ENCODE assay signal across 8 cellular contexts in genomic region chr9:131635912-131636311, GRCh38.
DNase-seq lines count a peak whose midpoint lies in the region; ATAC-seq, FAIRE-seq and TF ChIP-seq lines count a peak whose summit lies in the region.

No MANE protein-coding gene starts in this region.

- TF ChIP-seq POLR2A in HepG2 (IDR thresholded peaks at IDR 0.05; ENCODE audit: insufficient read depth in 1 of 2, low read depth in 2 of 2, low read length in 2 of 2): no peak
- no peak for TF ChIP-seq POLR2A in vagina (IDR thresholded peaks at IDR 0.05)

- in situ Hi-C loops in HepG2 (cut with HindIII; ENCODE audit: extremely low pct_ligation_motif_present, low pct_unique_long_range_greater_than_20kb): no loop called here
- in situ Hi-C loops in GM13977 (cut with MboI; ENCODE audit: low pct_unique_long_range_greater_than_20kb, low sequenced_read_pairs, unreplicated experiment): no loop called here

- intact Hi-C loops in HepG2 (cut with micrococcal nuclease; ENCODE audit: unreplicated experiment): loop anchor here (1.0 kb wide), 1 partner anchor 99 kb away; no protein-coding TSS in a partner anchor
- intact Hi-C loops in vagina (cut with DNase I): no loop called here

- H3K4me1 Mint-ChIP-seq in natural killer cell treated with Interleukin-12 subunit alpha and Interleukin-12 subunit beta and Interleukin-15 and Interleukin-18, amount 100 ng/mL, for 72 hours (ENCODE audit: low read depth in 2 of 2): peaks cover 34 to 42% of the 10 kb centered on the region in 2 donors

- H3K36me3 ChIP-seq in liver (ENCODE audit: control insufficient read depth in 4 of 4, insufficient read depth in 3 of 4, low read depth in 1 of 4, low read length in 3 of 4): peaks cover 0 to 14% (median 9%) of the 10 kb centered on the region in 4 donors
- H3K36me3 ChIP-seq in HepG2 (replicated peaks in 1 of 2; ENCODE audit: control insufficient read depth in 1 of 2, insufficient read depth in 2 of 2, low read length in 2 of 2): peaks cover 13 to 26% of the 10 kb centered on the region in 2 experiments; a peak in 4 of 5 replicates
- H3K36me3 ChIP-seq in effector memory CD4-positive, alpha-beta T cell (ENCODE audit: control insufficient read depth, insufficient read depth, low read length): peaks cover 55% of the 10 kb centered on the region
- H3K36me3 ChIP-seq in vagina: peaks cover 0 to 9% of the 10 kb centered on the region in 2 donors

- DNase-seq in HepG2 (ENCODE audit: low spot score) (no peak), vagina (ENCODE audit: extremely low spot score in 2 of 2) (no peak), NCI-H1930 (lab: John Stamatoyannopoulos, UW) (no peak), midbrain (lab: John Stamatoyannopoulos, UW) (no peak), GM13977 (ENCODE audit: low spot score) (no peak)
- DNase-seq in effector memory CD4-positive, alpha-beta T cell: no peak
- no peak for DNase-seq in natural killer cell treated with Interleukin-12 subunit alpha and Interleukin-12 subunit beta and Interleukin-15 and Interleukin-18, amount 100 ng/mL, for 72 hours (ENCODE audit: low spot score)

- H3K9me3 Mint-ChIP-seq in natural killer cell treated with Interleukin-12 subunit alpha and Interleukin-12 subunit beta and Interleukin-15 and Interleukin-18, amount 100 ng/mL, for 72 hours: no peaks in the 10 kb centered on the region

- peak overlapping the region; percentile 9 to 45 for H3K27ac ChIP-seq in liver (ENCODE audit: low read depth in 1 of 2, low read length in 2 of 2)
- H3K27ac ChIP-seq in HepG2 (ENCODE audit: extremely low read length, insufficient read depth, low read length): no peak overlapping the region
- peak overlapping the region; percentile 76 for H3K27ac ChIP-seq in effector memory CD4-positive, alpha-beta T cell (ENCODE audit: insufficient read depth, low read length, poor library complexity, severe bottlenecking)
- peak overlapping the region; percentile 90 for H3K27ac ChIP-seq in vagina

- TF ChIP-seq RAD21 in liver (IDR thresholded peaks at IDR 0.05) (no peak), HepG2 (CRISPR knock-in tag; IDR thresholded peaks at IDR 0.05) (no peak)

- H3K4me3 ChIP-seq in liver (ENCODE audit: low read depth in 1 of 3, low read length in 3 of 3) (no peak overlapping the region), HepG2 (replicated peaks in 1 of 3; ENCODE audit: insufficient read depth in 1 of 3, low read depth in 2 of 3, low read length in 3 of 3) (no peak overlapping the region), vagina (no peak overlapping the region)
- H3K4me3 ChIP-seq in effector memory CD4-positive, alpha-beta T cell (ENCODE audit: insufficient read depth, low read depth, low read length, poor library complexity, severe bottlenecking): no peak overlapping the region

- H3K27ac Mint-ChIP-seq in natural killer cell treated with Interleukin-12 subunit alpha and Interleukin-12 subunit beta and Interleukin-15 and Interleukin-18, amount 100 ng/mL, for 72 hours: peak overlapping the region; percentile 74 to 83

- H3K9ac ChIP-seq in liver (ENCODE audit: low read depth in 1 of 2, low read length in 2 of 2): peak overlapping the region in 1 of 2 donors; percentile 33
- no peak overlapping the region for H3K9ac ChIP-seq in HepG2 (ENCODE audit: insufficient read depth, low read depth, low read length)

- 80% methylated on average over 5 of the region's 5 CpGs for whole genome bisulfite sequencing in liver
- 89% methylated on average over 5 of the region's 5 CpGs for WGBS in HepG2 (ENCODE audit: low lambda C conversion rate)

- BruUV-seq in HepG2 (replicated peaks; lab: Mats Ljungman, UMichigan): no TSS peak

- H3K9me3 ChIP-seq in liver (ENCODE audit: control insufficient read depth in 4 of 4, low read length in 3 of 4) (no peaks in the 10 kb centered on the region), HepG2 (ENCODE audit: low read length) (no peaks in the 10 kb centered on the region), vagina (no peaks in the 10 kb centered on the region)
- no peaks in the 10 kb centered on the region for H3K9me3 ChIP-seq in effector memory CD4-positive, alpha-beta T cell (ENCODE audit: control insufficient read depth, low read length)

- POLR2A ChIA-PET in HepG2 (lab: Yijun Ruan, JAX): interaction anchor here (0.7 to 1.2 kb wide), 4 partner anchors 23 to 103 kb away, joined by 3 to 4 read pairs (median 4); no protein-coding TSS in a partner anchor

- H3K4me1 ChIP-seq in liver (ENCODE audit: control insufficient read depth in 4 of 4, insufficient read depth in 4 of 4, low read length in 3 of 4) (no peaks in the 10 kb centered on the region), HepG2 (ENCODE audit: insufficient read depth, low read length) (peaks cover 16% of the 10 kb centered on the region), vagina (peaks cover 31% of the 10 kb centered on the region)
- H3K4me1 ChIP-seq in effector memory CD4-positive, alpha-beta T cell (ENCODE audit: control insufficient read depth, insufficient read depth, low read length, poor library complexity, severe bottlenecking): peaks cover 19% of the 10 kb centered on the region

- peak overlapping the region; percentile 2 for H3K4me3 Mint-ChIP-seq in natural killer cell treated with Interleukin-12 subunit alpha and Interleukin-12 subunit beta and Interleukin-15 and Interleukin-18, amount 100 ng/mL, for 72 hours

- no peaks in the 10 kb centered on the region for H3K27me3 Mint-ChIP-seq in natural killer cell treated with Interleukin-12 subunit alpha and Interleukin-12 subunit beta and Interleukin-15 and Interleukin-18, amount 100 ng/mL, for 72 hours

- H3K4me2 ChIP-seq in HepG2 (ENCODE audit: low read depth, low read length): no peak overlapping the region

- no peaks in the 10 kb centered on the region for H3K27me3 ChIP-seq in liver (ENCODE audit: control insufficient read depth in 4 of 4, insufficient read depth in 4 of 4, low read length in 3 of 4)
- H3K27me3 ChIP-seq in HepG2 (ENCODE audit: control insufficient read depth in 1 of 2, insufficient read depth in 2 of 2, low read length in 2 of 2): no peaks in the 10 kb centered on the region
- H3K27me3 ChIP-seq in effector memory CD4-positive, alpha-beta T cell (replicated peaks; ENCODE audit: control insufficient read depth, insufficient read depth, low read length, poor library complexity, severe bottlenecking): no peaks in the 10 kb centered on the region
- H3K27me3 ChIP-seq in vagina: no peaks in the 10 kb centered on the region

- no peak for ATAC-seq in HepG2
- ATAC-seq in natural killer cell treated with Interleukin-12 subunit alpha and Interleukin-12 subunit beta and Interleukin-15 and Interleukin-18, amount 100 ng/mL, for 72 hours: no peak

- no peaks in the 10 kb centered on the region for H3K79me2 ChIP-seq in HepG2 (ENCODE audit: insufficient read depth, low read length)

- H3K36me3 Mint-ChIP-seq in natural killer cell treated with Interleukin-12 subunit alpha and Interleukin-12 subunit beta and Interleukin-15 and Interleukin-18, amount 100 ng/mL, for 72 hours: peaks cover 18% of the 10 kb centered on the region

- FAIRE-seq in HepG2 (lab: Jason Lieb, UNC): no peak

- TF ChIP-seq EP300 in HepG2 (IDR thresholded peaks at IDR 0.05; ENCODE audit: low read depth in 2 of 2, low read length in 2 of 2) (no peak), HepG2 (CRISPR knock-in tag; IDR thresholded peaks at IDR 0.05; ENCODE audit: borderline replicate concordance) (no peak)

- CTCF ChIA-PET in HepG2 (lab: Yijun Ruan, JAX; ENCODE audit: low intra/inter-chr PET ratio, low total read pairs): interaction anchor here (0.6 to 1.4 kb wide), 4 partner anchors 96 to 106 kb away, joined by 3 to 5 read pairs (median 4); partner anchors contain the start of gene RAPGEF1

- TF ChIP-seq CTCF in liver (IDR thresholded peaks at IDR 0.05; ENCODE audit: low read depth, low read length, missing input control): no peak
- no peak for TF ChIP-seq CTCF in HepG2 (CRISPR knock-in tag; IDR thresholded peaks at IDR 0.05)
- no peak for TF ChIP-seq CTCF in vagina (IDR thresholded peaks at IDR 0.05)
- no peak for TF ChIP-seq CTCF in GM13977 (IDR thresholded peaks at IDR 0.05; ENCODE audit: extremely low read depth, insufficient read depth, missing control alignments)

- H2AFZ ChIP-seq in HepG2 (ENCODE audit: low read length): no peak overlapping the region

- H4K20me1 ChIP-seq in HepG2 (ENCODE audit: insufficient read depth, low read length): no peaks in the 10 kb centered on the region

TF ChIP-seq in liver, 16 proteins besides CTCF, POLR2A, EP300 and RAD21 (continues in another document):
- no peak for TF ChIP-seq HNF4G (IDR thresholded peaks at IDR 0.05)

TF ChIP-seq in HepG2, 621 proteins besides CTCF, POLR2A, EP300 and RAD21:
- no peak for TF ChIP-seq SYNCRIP (IDR thresholded peaks at IDR 0.05; ENCODE audit: insufficient read depth, low read depth, low read length)
